Comparison of ENCODE assay signal across 1 cellular context in the genomic region with DNA sequence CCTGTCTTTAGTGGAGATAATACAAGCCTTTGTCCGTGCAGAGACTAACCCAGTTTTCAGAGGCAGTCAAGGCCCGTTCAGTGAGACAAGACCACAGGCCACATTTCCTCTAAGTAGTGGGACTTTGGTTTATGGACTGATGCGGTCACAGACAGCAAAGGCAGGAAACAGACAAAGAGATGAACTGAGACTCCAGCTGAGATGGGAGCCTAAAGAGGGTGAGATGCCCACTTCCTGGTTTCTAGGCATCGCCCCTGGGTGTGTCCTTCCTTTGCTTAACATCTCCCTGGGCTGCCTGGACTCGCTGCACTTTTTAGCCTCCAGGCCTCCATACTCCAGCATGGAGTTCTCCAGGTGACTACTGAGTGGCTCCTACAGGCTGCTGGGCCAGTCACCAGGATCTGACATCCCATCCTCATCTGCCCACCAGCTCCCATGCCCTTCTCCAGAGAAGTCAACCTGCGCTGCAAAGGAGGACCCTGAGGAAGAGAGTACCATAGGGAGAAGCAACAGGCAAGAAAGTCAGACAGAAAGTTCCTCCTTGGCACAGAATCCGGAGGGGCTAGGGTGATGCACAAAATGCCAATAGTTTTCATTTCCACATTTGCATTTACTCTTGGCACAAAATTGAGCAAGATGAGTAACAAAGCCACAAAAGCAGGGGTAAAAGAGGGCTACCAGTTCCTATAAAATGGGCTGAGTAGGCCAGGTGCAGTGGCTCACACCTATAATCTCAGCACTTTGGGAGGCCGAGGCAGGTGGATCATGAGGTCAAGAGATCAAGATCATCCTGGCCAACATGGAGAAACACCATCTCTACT.
TF ChIP-seq lines count a peak whose summit lies in the region.

No MANE protein-coding gene starts in this region.

TF ChIP-seq in GM12878, 131 proteins besides CTCF, POLR2A, EP300 and RAD21 (continued from another document and continues in another):
- TF ChIP-seq, protein P1, sequence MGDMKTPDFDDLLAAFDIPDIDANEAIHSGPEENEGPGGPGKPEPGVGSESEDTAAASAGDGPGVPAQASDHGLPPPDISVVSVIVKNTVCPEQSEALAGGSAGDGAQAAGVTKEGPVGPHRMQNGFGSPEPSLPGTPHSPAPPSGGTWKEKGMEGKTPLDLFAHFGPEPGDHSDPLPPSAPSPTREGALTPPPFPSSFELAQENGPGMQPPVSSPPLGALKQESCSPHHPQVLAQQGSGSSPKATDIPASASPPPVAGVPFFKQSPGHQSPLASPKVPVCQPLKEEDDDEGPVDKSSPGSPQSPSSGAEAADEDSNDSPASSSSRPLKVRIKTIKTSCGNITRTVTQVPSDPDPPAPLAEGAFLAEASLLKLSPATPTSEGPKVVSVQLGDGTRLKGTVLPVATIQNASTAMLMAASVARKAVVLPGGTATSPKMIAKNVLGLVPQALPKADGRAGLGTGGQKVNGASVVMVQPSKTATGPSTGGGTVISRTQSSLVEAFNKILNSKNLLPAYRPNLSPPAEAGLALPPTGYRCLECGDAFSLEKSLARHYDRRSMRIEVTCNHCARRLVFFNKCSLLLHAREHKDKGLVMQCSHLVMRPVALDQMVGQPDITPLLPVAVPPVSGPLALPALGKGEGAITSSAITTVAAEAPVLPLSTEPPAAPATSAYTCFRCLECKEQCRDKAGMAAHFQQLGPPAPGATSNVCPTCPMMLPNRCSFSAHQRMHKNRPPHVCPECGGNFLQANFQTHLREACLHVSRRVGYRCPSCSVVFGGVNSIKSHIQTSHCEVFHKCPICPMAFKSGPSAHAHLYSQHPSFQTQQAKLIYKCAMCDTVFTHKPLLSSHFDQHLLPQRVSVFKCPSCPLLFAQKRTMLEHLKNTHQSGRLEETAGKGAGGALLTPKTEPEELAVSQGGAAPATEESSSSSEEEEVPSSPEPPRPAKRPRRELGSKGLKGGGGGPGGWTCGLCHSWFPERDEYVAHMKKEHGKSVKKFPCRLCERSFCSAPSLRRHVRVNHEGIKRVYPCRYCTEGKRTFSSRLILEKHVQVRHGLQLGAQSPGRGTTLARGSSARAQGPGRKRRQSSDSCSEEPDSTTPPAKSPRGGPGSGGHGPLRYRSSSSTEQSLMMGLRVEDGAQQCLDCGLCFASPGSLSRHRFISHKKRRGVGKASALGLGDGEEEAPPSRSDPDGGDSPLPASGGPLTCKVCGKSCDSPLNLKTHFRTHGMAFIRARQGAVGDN (IDR thresholded peaks at IDR 0.05), result peak; percentile 86
- TF ChIP-seq BMI1 (IDR thresholded peaks at IDR 0.05; ENCODE audit: borderline replicate concordance) (no peak), EED (IDR thresholded peaks at IDR 0.05; ENCODE audit: low read depth) (peak; percentile 87; the same call in 1 of the 2 replicates), DPF2 (IDR thresholded peaks at IDR 0.05) (peak; percentile 53; the same call in 1 of the 2 replicates), TBL1XR1 (IDR thresholded peaks at IDR 0.05; ENCODE audit: low read depth, low read length) (no peak), RUNX3 (IDR thresholded peaks at IDR 0.05; ENCODE audit: low read length) (peak; percentile 95), KAT2A (conservative IDR thresholded peaks at IDR 0.05; ENCODE audit: control insufficient read depth, low read depth, low read length) (no peak), TCF12 (IDR thresholded peaks at IDR 0.05; ENCODE audit: low read depth, low read length) (no peak), ZZZ3 (IDR thresholded peaks at IDR 0.05; ENCODE audit: control insufficient read depth, insufficient read length, low read depth) (no peak), GABPA (IDR thresholded peaks at IDR 0.05; ENCODE audit: low read depth) (no peak), POLR2AphosphoS2 (IDR thresholded peaks at IDR 0.05; ENCODE audit: low read depth, low read length) (peak; percentile 80; the same call in 1 of the 2 replicates), NR2C2 (IDR thresholded peaks at IDR 0.05; ENCODE audit: borderline replicate concordance, control insufficient read depth, insufficient read length, low read depth) (no peak), NFYA (IDR thresholded peaks at IDR 0.05; ENCODE audit: borderline replicate concordance, low read depth, low read length) (no peak), NFIC (IDR thresholded peaks at IDR 0.05; ENCODE audit: low read depth, low read length) (0 out of 2 replicates have a peak, but pooled peaks have one; percentile 32), FOXM1 (IDR thresholded peaks at IDR 0.05; ENCODE audit: low read depth, low read length) (no peak), HDAC6 (IDR thresholded peaks at IDR 0.05; ENCODE audit: unreplicated experiment) (no peak), STAT3 (IDR thresholded peaks at IDR 0.05; ENCODE audit: low read depth, low read length) (no peak; the same call in 1 of the 2 replicates), ZNF217 (IDR thresholded peaks at IDR 0.05) (no peak), CHD2 (IDR thresholded peaks at IDR 0.05; ENCODE audit: borderline replicate concordance, low read depth, low read length) (no peak), NBN (IDR thresholded peaks at IDR 0.05) (0 out of 2 replicates have a peak, but pooled peaks have one; percentile 39), JUND (IDR thresholded peaks at IDR 0.05; ENCODE audit: low read depth, low read length) (no peak), NFXL1 (IDR thresholded peaks at IDR 0.05; ENCODE audit: borderline replicate concordance) (no peak), ZNF622 (IDR thresholded peaks at IDR 0.05) (no peak), MYC (IDR thresholded peaks at IDR 0.05; ENCODE audit: insufficient read depth, insufficient read length, insufficient replicate concordance, low read length, severe bottlenecking) (no peak), SMAD1 (IDR thresholded peaks at IDR 0.05; ENCODE audit: low read depth, partially characterized antibody) (no peak), IKZF2 (IDR thresholded peaks at IDR 0.05) (peak; percentile 83 to 88)
- TF ChIP-seq, protein P2, sequence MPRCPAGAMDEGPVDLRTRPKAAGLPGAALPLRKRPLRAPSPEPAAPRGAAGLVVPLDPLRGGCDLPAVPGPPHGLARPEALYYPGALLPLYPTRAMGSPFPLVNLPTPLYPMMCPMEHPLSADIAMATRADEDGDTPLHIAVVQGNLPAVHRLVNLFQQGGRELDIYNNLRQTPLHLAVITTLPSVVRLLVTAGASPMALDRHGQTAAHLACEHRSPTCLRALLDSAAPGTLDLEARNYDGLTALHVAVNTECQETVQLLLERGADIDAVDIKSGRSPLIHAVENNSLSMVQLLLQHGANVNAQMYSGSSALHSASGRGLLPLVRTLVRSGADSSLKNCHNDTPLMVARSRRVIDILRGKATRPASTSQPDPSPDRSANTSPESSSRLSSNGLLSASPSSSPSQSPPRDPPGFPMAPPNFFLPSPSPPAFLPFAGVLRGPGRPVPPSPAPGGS (IDR thresholded peaks at IDR 0.05; ENCODE audit: borderline replicate concordance, insufficient read depth, low read depth, low read length, poor library complexity, severe bottlenecking), result no peak
- TF ChIP-seq, protein P3, sequence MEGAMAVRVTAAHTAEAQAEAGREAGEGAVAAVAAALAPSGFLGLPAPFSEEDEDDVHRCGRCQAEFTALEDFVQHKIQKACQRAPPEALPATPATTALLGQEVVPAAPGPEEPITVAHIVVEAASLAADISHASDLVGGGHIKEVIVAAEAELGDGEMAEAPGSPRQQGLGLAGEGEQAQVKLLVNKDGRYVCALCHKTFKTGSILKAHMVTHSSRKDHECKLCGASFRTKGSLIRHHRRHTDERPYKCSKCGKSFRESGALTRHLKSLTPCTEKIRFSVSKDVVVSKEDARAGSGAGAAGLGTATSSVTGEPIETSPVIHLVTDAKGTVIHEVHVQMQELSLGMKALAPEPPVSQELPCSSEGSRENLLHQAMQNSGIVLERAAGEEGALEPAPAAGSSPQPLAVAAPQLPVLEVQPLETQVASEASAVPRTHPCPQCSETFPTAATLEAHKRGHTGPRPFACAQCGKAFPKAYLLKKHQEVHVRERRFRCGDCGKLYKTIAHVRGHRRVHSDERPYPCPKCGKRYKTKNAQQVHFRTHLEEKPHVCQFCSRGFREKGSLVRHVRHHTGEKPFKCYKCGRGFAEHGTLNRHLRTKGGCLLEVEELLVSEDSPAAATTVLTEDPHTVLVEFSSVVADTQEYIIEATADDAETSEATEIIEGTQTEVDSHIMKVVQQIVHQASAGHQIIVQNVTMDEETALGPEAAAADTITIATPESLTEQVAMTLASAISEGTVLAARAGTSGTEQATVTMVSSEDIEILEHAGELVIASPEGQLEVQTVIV (IDR thresholded peaks at IDR 0.05; ENCODE audit: borderline replicate concordance, partially characterized antibody), result no peak
- TF ChIP-seq, protein P4, sequence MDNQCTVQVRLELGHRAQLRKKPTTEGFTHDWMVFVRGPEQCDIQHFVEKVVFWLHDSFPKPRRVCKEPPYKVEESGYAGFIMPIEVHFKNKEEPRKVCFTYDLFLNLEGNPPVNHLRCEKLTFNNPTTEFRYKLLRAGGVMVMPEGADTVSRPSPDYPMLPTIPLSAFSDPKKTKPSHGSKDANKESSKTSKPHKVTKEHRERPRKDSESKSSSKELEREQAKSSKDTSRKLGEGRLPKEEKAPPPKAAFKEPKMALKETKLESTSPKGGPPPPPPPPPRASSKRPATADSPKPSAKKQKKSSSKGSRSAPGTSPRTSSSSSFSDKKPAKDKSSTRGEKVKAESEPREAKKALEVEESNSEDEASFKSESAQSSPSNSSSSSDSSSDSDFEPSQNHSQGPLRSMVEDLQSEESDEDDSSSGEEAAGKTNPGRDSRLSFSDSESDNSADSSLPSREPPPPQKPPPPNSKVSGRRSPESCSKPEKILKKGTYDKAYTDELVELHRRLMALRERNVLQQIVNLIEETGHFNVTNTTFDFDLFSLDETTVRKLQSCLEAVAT (IDR thresholded peaks at IDR 0.05), result peak; percentile 46; the same call in 1 of the 2 replicates
- TF ChIP-seq, protein P5, sequence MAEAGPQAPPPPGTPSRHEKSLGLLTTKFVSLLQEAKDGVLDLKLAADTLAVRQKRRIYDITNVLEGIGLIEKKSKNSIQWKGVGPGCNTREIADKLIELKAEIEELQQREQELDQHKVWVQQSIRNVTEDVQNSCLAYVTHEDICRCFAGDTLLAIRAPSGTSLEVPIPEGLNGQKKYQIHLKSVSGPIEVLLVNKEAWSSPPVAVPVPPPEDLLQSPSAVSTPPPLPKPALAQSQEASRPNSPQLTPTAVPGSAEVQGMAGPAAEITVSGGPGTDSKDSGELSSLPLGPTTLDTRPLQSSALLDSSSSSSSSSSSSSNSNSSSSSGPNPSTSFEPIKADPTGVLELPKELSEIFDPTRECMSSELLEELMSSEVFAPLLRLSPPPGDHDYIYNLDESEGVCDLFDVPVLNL (IDR thresholded peaks at IDR 0.05; ENCODE audit: low read depth, low read length), result no peak
- TF ChIP-seq, protein P6, sequence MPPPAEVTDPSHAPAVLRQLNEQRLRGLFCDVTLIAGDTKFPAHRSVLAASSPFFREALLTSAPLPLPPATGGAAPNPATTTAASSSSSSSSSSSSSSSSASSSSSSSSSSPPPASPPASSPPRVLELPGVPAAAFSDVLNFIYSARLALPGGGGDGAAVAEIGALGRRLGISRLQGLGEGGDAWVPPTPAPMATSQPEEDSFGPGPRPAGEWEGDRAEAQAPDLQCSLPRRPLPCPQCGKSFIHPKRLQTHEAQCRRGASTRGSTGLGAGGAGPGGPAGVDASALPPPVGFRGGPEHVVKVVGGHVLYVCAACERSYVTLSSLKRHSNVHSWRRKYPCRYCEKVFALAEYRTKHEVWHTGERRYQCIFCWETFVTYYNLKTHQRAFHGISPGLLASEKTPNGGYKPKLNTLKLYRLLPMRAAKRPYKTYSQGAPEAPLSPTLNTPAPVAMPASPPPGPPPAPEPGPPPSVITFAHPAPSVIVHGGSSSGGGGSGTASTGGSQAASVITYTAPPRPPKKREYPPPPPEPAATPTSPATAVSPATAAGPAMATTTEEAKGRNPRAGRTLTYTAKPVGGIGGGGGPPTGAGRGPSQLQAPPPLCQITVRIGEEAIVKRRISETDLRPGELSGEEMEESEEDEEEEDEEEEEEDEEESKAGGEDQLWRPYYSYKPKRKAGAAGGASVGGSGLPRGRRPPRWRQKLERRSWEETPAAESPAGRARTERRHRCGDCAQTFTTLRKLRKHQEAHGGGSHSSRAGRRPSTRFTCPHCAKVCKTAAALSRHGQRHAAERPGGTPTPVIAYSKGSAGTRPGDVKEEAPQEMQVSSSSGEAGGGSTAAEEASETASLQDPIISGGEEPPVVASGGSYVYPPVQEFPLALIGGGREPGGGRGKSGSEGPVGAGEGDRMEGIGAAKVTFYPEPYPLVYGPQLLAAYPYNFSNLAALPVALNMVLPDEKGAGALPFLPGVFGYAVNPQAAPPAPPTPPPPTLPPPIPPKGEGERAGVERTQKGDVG (CRISPR knock-in tag; IDR thresholded peaks at IDR 0.05), result no peak
- TF ChIP-seq, protein P7, sequence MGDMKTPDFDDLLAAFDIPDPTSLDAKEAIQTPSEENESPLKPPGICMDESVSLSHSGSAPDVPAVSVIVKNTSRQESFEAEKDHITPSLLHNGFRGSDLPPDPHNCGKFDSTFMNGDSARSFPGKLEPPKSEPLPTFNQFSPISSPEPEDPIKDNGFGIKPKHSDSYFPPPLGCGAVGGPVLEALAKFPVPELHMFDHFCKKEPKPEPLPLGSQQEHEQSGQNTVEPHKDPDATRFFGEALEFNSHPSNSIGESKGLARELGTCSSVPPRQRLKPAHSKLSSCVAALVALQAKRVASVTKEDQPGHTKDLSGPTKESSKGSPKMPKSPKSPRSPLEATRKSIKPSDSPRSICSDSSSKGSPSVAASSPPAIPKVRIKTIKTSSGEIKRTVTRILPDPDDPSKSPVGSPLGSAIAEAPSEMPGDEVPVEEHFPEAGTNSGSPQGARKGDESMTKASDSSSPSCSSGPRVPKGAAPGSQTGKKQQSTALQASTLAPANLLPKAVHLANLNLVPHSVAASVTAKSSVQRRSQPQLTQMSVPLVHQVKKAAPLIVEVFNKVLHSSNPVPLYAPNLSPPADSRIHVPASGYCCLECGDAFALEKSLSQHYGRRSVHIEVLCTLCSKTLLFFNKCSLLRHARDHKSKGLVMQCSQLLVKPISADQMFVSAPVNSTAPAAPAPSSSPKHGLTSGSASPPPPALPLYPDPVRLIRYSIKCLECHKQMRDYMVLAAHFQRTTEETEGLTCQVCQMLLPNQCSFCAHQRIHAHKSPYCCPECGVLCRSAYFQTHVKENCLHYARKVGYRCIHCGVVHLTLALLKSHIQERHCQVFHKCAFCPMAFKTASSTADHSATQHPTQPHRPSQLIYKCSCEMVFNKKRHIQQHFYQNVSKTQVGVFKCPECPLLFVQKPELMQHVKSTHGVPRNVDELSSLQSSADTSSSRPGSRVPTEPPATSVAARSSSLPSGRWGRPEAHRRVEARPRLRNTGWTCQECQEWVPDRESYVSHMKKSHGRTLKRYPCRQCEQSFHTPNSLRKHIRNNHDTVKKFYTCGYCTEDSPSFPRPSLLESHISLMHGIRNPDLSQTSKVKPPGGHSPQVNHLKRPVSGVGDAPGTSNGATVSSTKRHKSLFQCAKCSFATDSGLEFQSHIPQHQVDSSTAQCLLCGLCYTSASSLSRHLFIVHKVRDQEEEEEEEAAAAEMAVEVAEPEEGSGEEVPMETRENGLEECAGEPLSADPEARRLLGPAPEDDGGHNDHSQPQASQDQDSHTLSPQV (IDR thresholded peaks at IDR 0.05), result peak; percentile 7; the same call in 1 of the 2 replicates
- TF ChIP-seq, protein P8, sequence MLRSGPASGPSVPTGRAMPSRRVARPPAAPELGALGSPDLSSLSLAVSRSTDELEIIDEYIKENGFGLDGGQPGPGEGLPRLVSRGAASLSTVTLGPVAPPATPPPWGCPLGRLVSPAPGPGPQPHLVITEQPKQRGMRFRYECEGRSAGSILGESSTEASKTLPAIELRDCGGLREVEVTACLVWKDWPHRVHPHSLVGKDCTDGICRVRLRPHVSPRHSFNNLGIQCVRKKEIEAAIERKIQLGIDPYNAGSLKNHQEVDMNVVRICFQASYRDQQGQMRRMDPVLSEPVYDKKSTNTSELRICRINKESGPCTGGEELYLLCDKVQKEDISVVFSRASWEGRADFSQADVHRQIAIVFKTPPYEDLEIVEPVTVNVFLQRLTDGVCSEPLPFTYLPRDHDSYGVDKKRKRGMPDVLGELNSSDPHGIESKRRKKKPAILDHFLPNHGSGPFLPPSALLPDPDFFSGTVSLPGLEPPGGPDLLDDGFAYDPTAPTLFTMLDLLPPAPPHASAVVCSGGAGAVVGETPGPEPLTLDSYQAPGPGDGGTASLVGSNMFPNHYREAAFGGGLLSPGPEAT (IDR thresholded peaks at IDR 0.05; ENCODE audit: low read depth), result 0 out of 2 replicates have a peak, but pooled peaks have one; percentile 41
